Comparison of ENCODE assay signal across 12 cellular contexts in genomic region chr13:112692586-112692985, GRCh38. TPM values are rescaled to one million over a fixed set of nuclear protein-coding genes. Genes with fewer than 3 reads are reported as not detected.
A peak's percentile ranks its signal among the peaks of the same experiment; 100 is the strongest.
DNase-seq lines count a peak whose midpoint lies in the region; ATAC-seq, FAIRE-seq and TF ChIP-seq lines count a peak whose summit lies in the region.
"Had no signal": no experiment of that assay in that cellular context is flagged by ENCODE, and none has a peak within 500 bp of the region (broad histone marks: within the 10 kb centered on the region; RNA-seq: fewer than 3 reads in every experiment).

No MANE protein-coding gene starts in this region.

- H3K9me1 ChIP-seq in K562 (ENCODE audit: control insufficient read depth, insufficient read depth, low read length) = no peaks in the 10 kb centered on the region

- peak overlapping the region; percentile 79 for H3K4me3 Mint-ChIP-seq in activated CD4-positive, alpha-beta memory T cell treated with anti-CD3 and anti-CD28 coated beads, Interleukin-2, amount 10 ng/mL, durations not matched to agents 7 days and 5 days
- no peak overlapping the region for H3K4me3 Mint-ChIP-seq in activated CD4-positive, alpha-beta memory T cell treated with anti-CD3 and anti-CD28 coated beads for 36 hours

- TF ChIP-seq POLR2A in K562 (conservative IDR thresholded peaks at IDR 0.05) = no peak
- TF ChIP-seq POLR2A in erythroblast (IDR thresholded peaks at IDR 0.05; ENCODE audit: low read length) = no peak

- H3K27ac Mint-ChIP-seq in activated CD4-positive, alpha-beta memory T cell treated with anti-CD3 and anti-CD28 coated beads, Interleukin-2, amount 10 ng/mL, durations not matched to agents 7 days and 5 days = no peak overlapping the region
- H3K27ac Mint-ChIP-seq in activated CD4-positive, alpha-beta memory T cell treated with anti-CD3 and anti-CD28 coated beads for 36 hours = no peak overlapping the region

- H3K27me3 Mint-ChIP-seq in activated CD4-positive, alpha-beta memory T cell treated with anti-CD3 and anti-CD28 coated beads, Interleukin-2, amount 10 ng/mL, durations not matched to agents 7 days and 5 days = no peaks in the 10 kb centered on the region
- no peaks in the 10 kb centered on the region for H3K27me3 Mint-ChIP-seq in activated CD4-positive, alpha-beta memory T cell treated with anti-CD3 and anti-CD28 coated beads for 36 hours

- WGBS in K562 (ENCODE audit: insufficient coverage, low coverage, missing lambda C conversion rate) = 95% methylated on average over 5 of the region's 5 CpGs

- H2AFZ ChIP-seq in K562 (ENCODE audit: low read depth, low read length) (no peak overlapping the region), neural cell (ENCODE audit: low read depth, low read length) (no peak overlapping the region)

- H3K9me3 ChIP-seq in HEK293 (ENCODE audit: control insufficient read depth, insufficient read depth, low read depth, low read length) (no peaks in the 10 kb centered on the region), K562 (replicated peaks; ENCODE audit: control insufficient read depth, insufficient read depth, low read depth, low read length) (no peaks in the 10 kb centered on the region), neural cell (ENCODE audit: low read length) (no peaks in the 10 kb centered on the region)

- peaks cover 47% of the 10 kb centered on the region for H3K4me1 Mint-ChIP-seq in activated CD4-positive, alpha-beta memory T cell treated with anti-CD3 and anti-CD28 coated beads, Interleukin-2, amount 10 ng/mL, durations not matched to agents 7 days and 5 days
- peaks cover 55% of the 10 kb centered on the region for H3K4me1 Mint-ChIP-seq in activated CD4-positive, alpha-beta memory T cell treated with anti-CD3 and anti-CD28 coated beads for 36 hours (ENCODE audit: low read depth)

- H3K4me1 ChIP-seq in HEK293 (ENCODE audit: control insufficient read depth, insufficient read depth, low read length) (0 out of 2 replicates have a peak, but pooled peaks cover 4% of the 10 kb centered on the region), K562 (replicated peaks in 1 of 2; ENCODE audit: control insufficient read depth in 2 of 2, insufficient read depth in 2 of 2, low read length in 2 of 2) (peaks cover 21 to 43% of the 10 kb centered on the region in 2 experiments; a peak in 4 of 5 replicates)

- no peak for TF ChIP-seq EP300 in K562 (IDR thresholded peaks at IDR 0.05; ENCODE audit: low read length)
- TF ChIP-seq EP300 in neural cell (conservative IDR thresholded peaks at IDR 0.05; ENCODE audit: poor library complexity, severe bottlenecking) = no peak

- H3K4me2 ChIP-seq in K562 (ENCODE audit: insufficient read depth, low read length) = peak overlapping the region; percentile 81; the same call in 1 of the 2 replicates
- no peak overlapping the region for H3K4me2 ChIP-seq in neural cell (ENCODE audit: low read length)

- in situ Hi-C loops in K562 (cut with MboI) = no loop called here

- TF ChIP-seq RAD21 in K562 (CRISPR knock-in tag; conservative IDR thresholded peaks at IDR 0.05 in 1 of 2, IDR thresholded peaks at IDR 0.05 in 1 of 2) (no peak), neural cell (conservative IDR thresholded peaks at IDR 0.05) (no peak)

- H3K27me3 ChIP-seq in K562 (ENCODE audit: control insufficient read depth in 2 of 2, insufficient read depth in 2 of 2, low read length in 2 of 2) (no peaks in the 10 kb centered on the region), neural cell (ENCODE audit: insufficient read depth, low read depth, low read length) (no peaks in the 10 kb centered on the region)

- no peak for DNase-seq in activated CD4-positive, alpha-beta memory T cell treated with anti-CD3 and anti-CD28 coated beads, Interleukin-2, amount 10 ng/mL, durations not matched to agents 7 days and 5 days
- no peak for DNase-seq in activated CD4-positive, alpha-beta memory T cell treated with anti-CD3 and anti-CD28 coated beads for 36 hours
- DNase-seq in K562 (ENCODE audit: extremely low read depth in 1 of 4, low spot score in 3 of 4) = no peak
- DNase-seq in erythroblast (lab: John Stamatoyannopoulos, UW) = no peak
- no peak for DNase-seq in stimulated activated CD4-positive, alpha-beta T cell treated with anti-CD3 and anti-CD28 coated beads, Interleukin-4, amount 100 ng/mL, for 4 hours
- DNase-seq: activated CD8-positive, alpha-beta memory T cell treated with anti-CD3 and anti-CD28 coated beads for 24 hours; mammary epithelial cell; NCI-H446 had no signal

- intact Hi-C loops in activated CD4-positive, alpha-beta memory T cell treated with anti-CD3 and anti-CD28 coated beads for 36 hours (cut with micrococcal nuclease) = loop anchor here (5.0 kb wide), 1 partner anchor 105 kb away; the partner anchor contains the start of gene TUBGCP3
- intact Hi-C loops in K562 (cut with micrococcal nuclease) = no loop called here

- ATAC-seq in K562 (no peak), HG03442 (IDR thresholded peaks at IDR 0.05; ENCODE audit: unreplicated experiment) (no peak)

- H3K36me3 ChIP-seq in HEK293 (ENCODE audit: control insufficient read depth in 2 of 2, insufficient read depth in 1 of 2, low read length in 2 of 2) (no peaks in the 10 kb centered on the region), K562 (ENCODE audit: control insufficient read depth, insufficient read depth, low read length) (peaks cover 13% of the 10 kb centered on the region; the same call in 2 of the 3 replicates), neural cell (ENCODE audit: insufficient read depth, low read length) (no peaks in the 10 kb centered on the region)

- BruUV-seq in K562 (replicated peaks; lab: Mats Ljungman, UMichigan) = no TSS peak

- no peak overlapping the region for H3K27ac ChIP-seq in HEK293 (ENCODE audit: extremely low read depth, low read depth, low read length)
- H3K27ac ChIP-seq in K562 (ENCODE audit: extremely low read depth, low read depth, low read length) = no peak overlapping the region
- no peak overlapping the region for H3K27ac ChIP-seq in neural cell (ENCODE audit: low read length)
- H3K27ac ChIP-seq: coronary artery had no signal

- POLR2A ChIA-PET in activated CD4-positive, alpha-beta memory T cell treated with anti-CD3 and anti-CD28 coated beads, Interleukin-2, amount 10 ng/mL, durations not matched to agents 7 days and 5 days (lab: Charles Lee) = no interaction called here
- POLR2A ChIA-PET in activated CD4-positive, alpha-beta memory T cell treated with anti-CD3 and anti-CD28 coated beads for 36 hours (lab: Charles Lee) = no interaction called here
- POLR2A ChIA-PET in HEK293 (lab: Yijun Ruan, JAX) (interaction anchor here (0.7 kb wide), 1 partner anchor 18 kb away, joined by 3 read pairs; no protein-coding TSS in a partner anchor), K562 (lab: Yijun Ruan, JAX) (no interaction called here)

- H3K79me2 ChIP-seq in K562 (ENCODE audit: control insufficient read depth, insufficient read depth, low read length) (peaks cover 66% of the 10 kb centered on the region), neural cell (replicated peaks; ENCODE audit: insufficient read depth, low read length) (peaks cover 18% of the 10 kb centered on the region)

- H3K9ac ChIP-seq in K562 (ENCODE audit: insufficient read depth in 1 of 2, low read depth in 2 of 2, low read length in 2 of 2) (no peak overlapping the region), neural cell (ENCODE audit: low read length) (no peak overlapping the region)

- H3K9me3 Mint-ChIP-seq in activated CD4-positive, alpha-beta memory T cell treated with anti-CD3 and anti-CD28 coated beads, Interleukin-2, amount 10 ng/mL, durations not matched to agents 7 days and 5 days = no peaks in the 10 kb centered on the region
- no peaks in the 10 kb centered on the region for H3K9me3 Mint-ChIP-seq in activated CD4-positive, alpha-beta memory T cell treated with anti-CD3 and anti-CD28 coated beads for 36 hours

- H3K36me3 Mint-ChIP-seq in activated CD4-positive, alpha-beta memory T cell treated with anti-CD3 and anti-CD28 coated beads, Interleukin-2, amount 10 ng/mL, durations not matched to agents 7 days and 5 days (ENCODE audit: low read depth) = peaks cover 21% of the 10 kb centered on the region
- H3K36me3 Mint-ChIP-seq in activated CD4-positive, alpha-beta memory T cell treated with anti-CD3 and anti-CD28 coated beads for 36 hours = no peaks in the 10 kb centered on the region

- CTCF ChIA-PET in activated CD4-positive, alpha-beta memory T cell treated with anti-CD3 and anti-CD28 coated beads, Interleukin-2, amount 10 ng/mL, durations not matched to agents 7 days and 5 days (lab: Charles Lee) = no interaction called here
- CTCF ChIA-PET in activated CD4-positive, alpha-beta memory T cell treated with anti-CD3 and anti-CD28 coated beads for 36 hours (lab: Charles Lee) = no interaction called here
- CTCF ChIA-PET in HEK293 (lab: Yijun Ruan, JAX) (no interaction called here), K562 (lab: Yijun Ruan, JAX; ENCODE audit: low intra/inter-chr PET ratio) (no interaction called here)

- TF ChIP-seq CTCF in HEK293 (tag by site-specific recombination; IDR thresholded peaks at IDR 0.05) (no peak), K562 (IDR thresholded peaks at IDR 0.05 in 2 of 3, conservative IDR thresholded peaks at IDR 0.05 in 1 of 3; ENCODE audit: insufficient read depth in 2 of 3, low read depth in 1 of 3, low read length in 3 of 3) (no peak), neural cell (IDR thresholded peaks at IDR 0.05; ENCODE audit: poor library complexity, severe bottlenecking) (no peak)

- H3K4me3 ChIP-seq in HEK293 (ENCODE audit: low read depth, low read length) (no peak overlapping the region), K562 (no peak overlapping the region), neural cell (ENCODE audit: low read length) (peak overlapping the region; percentile 80)

- no peaks in the 10 kb centered on the region for H3F3A ChIP-seq in neural cell (ENCODE audit: insufficient read depth, low read length, poor library complexity, severe bottlenecking)

- FAIRE-seq in K562 (lab: Jason Lieb, UNC) = no peak

- H4K20me1 ChIP-seq in K562 (replicated peaks; ENCODE audit: control insufficient read depth, insufficient read depth, low read length) (peaks cover 27% of the 10 kb centered on the region), neural cell (ENCODE audit: insufficient read depth) (no peaks in the 10 kb centered on the region)

- H3K9me2 ChIP-seq in neural cell (ENCODE audit: insufficient read depth, low read length) = no peaks in the 10 kb centered on the region

RNA-seq across cellular contexts. Expression of gene ATP11A, which starts 2.7 kb away (rescaled TPM):
- 10 to 100 TPM; 52.5 to 53.3 TPM for total RNA-seq in activated CD4-positive, alpha-beta memory T cell treated with anti-CD3 and anti-CD28 coated beads, Interleukin-2, amount 10 ng/mL, durations not matched to agents 7 days and 5 days
- 10 to 100 TPM; 36.6 to 38.7 TPM for total RNA-seq in activated CD4-positive, alpha-beta memory T cell treated with anti-CD3 and anti-CD28 coated beads for 36 hours
- 106 and 127 TPM in 2 replicates for total RNA-seq in K562 (2011; cell fraction: chromatin; rRNA removed; ENCODE audit: low replicate concordance)
- 46.5 and 55.5 TPM in 2 replicates for total RNA-seq in K562 (2011; cell fraction: nucleolus; rRNA removed)
- 73.7 and 99.4 TPM in 2 replicates for total RNA-seq in K562 (2011; cell fraction: nucleoplasm; rRNA removed)
- total RNA-seq in K562 (2014; rRNA removed) = 4.2 and 5.4 TPM in 2 replicates
- total RNA-seq in K562 (2014; rRNA removed; fragmentation: Illumina TruSeq; extraction: Trizol) = 4.8 and 5.5 TPM in 2 replicates
- total RNA-seq in K562 (2015; rRNA removed; fragmentation: Illumina TruSeq; extraction: Trizol) = 3.4 TPM in 2 replicates
- 28.6 and 34.2 TPM in 2 replicates for total RNA-seq in K562 (2021)
- polyA plus RNA-seq in K562 (2011; rRNA removed) = 2.9 and 4.3 TPM in 2 replicates
- 3.6 and 3.8 TPM in 2 replicates for polyA plus RNA-seq in K562 (2011; cell fraction: cytosol; rRNA removed)
- 41.4 and 54.7 TPM in 2 replicates for polyA plus RNA-seq in K562 (2011; cell fraction: nucleus; rRNA removed)
- 9.8 and 16.5 TPM in 2 replicates for polyA plus RNA-seq in K562 (2012)
- polyA plus RNA-seq in K562 (2014; fragmentation: Illumina TruSeq; extraction: Trizol) = 9.0 and 11.1 TPM in 2 replicates
- polyA plus RNA-seq in K562 (2014; fragmentation: Nextera tagmentation; extraction: Ambion mirVana) = under 1 TPM; 0.38 to 0.55 TPM
- polyA plus RNA-seq in K562 (2014; rRNA removed) = 8.4 and 8.6 TPM in 2 replicates
- 8.1 and 10.1 TPM in 2 replicates for polyA minus RNA-seq in K562 (2011; rRNA and poly(A)+ RNA removed)
- polyA minus RNA-seq in K562 (2011; cell fraction: cytosol; rRNA and poly(A)+ RNA removed) = 9.3 and 15.4 TPM in 2 replicates
- 19.8 and 28.4 TPM in 2 replicates for polyA minus RNA-seq in K562 (2011; cell fraction: nucleus; rRNA and poly(A)+ RNA removed)
- 3.0 TPM in 2 replicates for polyA plus RNA-seq in neural cell
- polyA minus RNA-seq in neural cell = 9.5 and 12.3 TPM in 2 replicates
